ENCODE assay signal across 8 cellular contexts in genomic region chr3:194584866-194585265, GRCh38. TPM values are rescaled to one million over a fixed set of nuclear protein-coding genes. Genes with fewer than 3 reads are reported as not detected.
DNase-seq lines count a peak whose midpoint lies in the region; ATAC-seq, FAIRE-seq and TF ChIP-seq lines count a peak whose summit lies in the region.

No MANE protein-coding gene starts in this region.

- H3K9me1 ChIP-seq in endothelial cell of umbilical vein (replicated peaks; ENCODE audit: control insufficient read depth, extremely low read depth, insufficient read depth, low read length), result no peaks in the 10 kb centered on the region

- intact Hi-C loops in endothelial cell of umbilical vein (cut with micrococcal nuclease), result loop anchor here (1.0 kb wide), 1 partner anchor 58 kb away; no protein-coding TSS in a partner anchor

- peaks cover 16% of the 10 kb centered on the region for H3K4me1 Mint-ChIP-seq in progenitor cell of endocrine pancreas (ENCODE audit: low read depth)

- no peak for TF ChIP-seq CTCF in RWPE2 (IDR thresholded peaks at IDR 0.05; ENCODE audit: poor library complexity, severe bottlenecking)
- TF ChIP-seq CTCF in endothelial cell of umbilical vein (IDR thresholded peaks at IDR 0.05; ENCODE audit: extremely low read depth in 1 of 2, insufficient read depth in 1 of 2, low read depth in 1 of 2, low read length in 2 of 2), result no peak
- no peak for TF ChIP-seq CTCF in progenitor cell of endocrine pancreas (IDR thresholded peaks at IDR 0.05; ENCODE audit: unreplicated experiment)

- no peak for ATAC-seq in RWPE2 (ENCODE audit: low read depth)

- no peaks in the 10 kb centered on the region for H3K27me3 ChIP-seq in GM23248 (replicated peaks; ENCODE audit: insufficient read depth)
- H3K27me3 ChIP-seq in RWPE2 (ENCODE audit: insufficient read depth, poor library complexity, severe bottlenecking), result no peaks in the 10 kb centered on the region
- H3K27me3 ChIP-seq in endothelial cell of umbilical vein (ENCODE audit: control insufficient read depth in 2 of 2, insufficient read depth in 2 of 2, low read length in 2 of 2), result no peaks in the 10 kb centered on the region

- H3F3A ChIP-seq in GM23248 (ENCODE audit: insufficient read depth), result peaks cover 37% of the 10 kb centered on the region

- H2AFZ ChIP-seq in GM23248, result no peak overlapping the region
- H2AFZ ChIP-seq in endothelial cell of umbilical vein (ENCODE audit: low read depth, low read length), result no peak overlapping the region

- H3K27me3 Mint-ChIP-seq in progenitor cell of endocrine pancreas, result no peaks in the 10 kb centered on the region

- H3K36me3 ChIP-seq in GM23248 (ENCODE audit: low read depth) (no peaks in the 10 kb centered on the region), RWPE2 (ENCODE audit: low read depth) (peaks cover 5% of the 10 kb centered on the region), endothelial cell of umbilical vein (ENCODE audit: control insufficient read depth in 2 of 2, extremely low read depth in 1 of 2, insufficient read depth in 2 of 2, low read length in 2 of 2) (peaks cover 0 to 12% of the 10 kb centered on the region in 2 experiments)

- H3K9me3 ChIP-seq in GM23248 (ENCODE audit: low read depth) (no peaks in the 10 kb centered on the region), RWPE2 (ENCODE audit: severe bottlenecking) (no peaks in the 10 kb centered on the region), endothelial cell of umbilical vein (replicated peaks; ENCODE audit: control insufficient read depth, insufficient read depth, low read length) (no peaks in the 10 kb centered on the region)

- peak overlapping the region; percentile 97 for H3K9ac ChIP-seq in GM23248
- H3K9ac ChIP-seq in endothelial cell of umbilical vein (replicated peaks; ENCODE audit: extremely low read depth, insufficient read depth, low read length), result peak overlapping the region; percentile 90

- H3K36me3 Mint-ChIP-seq in progenitor cell of endocrine pancreas (ENCODE audit: insufficient read depth), result peaks cover 6% of the 10 kb centered on the region

- H3K9me2 ChIP-seq in GM23248 (ENCODE audit: insufficient read depth), result no peaks in the 10 kb centered on the region

- H4K20me1 ChIP-seq in GM23248 (ENCODE audit: insufficient read depth) (no peaks in the 10 kb centered on the region), endothelial cell of umbilical vein (replicated peaks; ENCODE audit: control insufficient read depth, extremely low read depth, insufficient read depth, low read length) (no peaks in the 10 kb centered on the region)

- H3K4me3 Mint-ChIP-seq in progenitor cell of endocrine pancreas (ENCODE audit: low read depth), result peak overlapping the region; percentile 98

- peak overlapping the region; percentile 81 for H3K27ac Mint-ChIP-seq in progenitor cell of endocrine pancreas

- BruUV-seq in endothelial cell of umbilical vein (replicated peaks; lab: Mats Ljungman, UMichigan), result no TSS peak

- H3K4me1 ChIP-seq in GM23248 (ENCODE audit: insufficient read depth) (peaks cover 25% of the 10 kb centered on the region), RWPE2 (ENCODE audit: insufficient read depth, poor library complexity, severe bottlenecking) (peaks cover 10% of the 10 kb centered on the region), endothelial cell of umbilical vein (ENCODE audit: control insufficient read depth, extremely low read depth, insufficient read depth, low read length) (peaks cover 40% of the 10 kb centered on the region)

- no peak for TF ChIP-seq POLR2A in endothelial cell of umbilical vein (IDR thresholded peaks at IDR 0.05; ENCODE audit: low read depth, low read length)

- H3K79me2 ChIP-seq in GM23248 (ENCODE audit: insufficient read depth) (peaks cover 11% of the 10 kb centered on the region), endothelial cell of umbilical vein (ENCODE audit: control insufficient read depth, insufficient read depth, low read length) (peaks cover 13% of the 10 kb centered on the region)

- H3K4me3 ChIP-seq in GM23248 (peak overlapping the region; percentile 97), RWPE2 (ENCODE audit: severe bottlenecking) (no peak overlapping the region), endothelial cell of umbilical vein (replicated peaks in 1 of 3; ENCODE audit: insufficient read depth in 1 of 3, low read depth in 1 of 3, low read length in 3 of 3) (peak overlapping the region in 1 of 3 experiments; percentile 61)

- dilution Hi-C loops in endothelial cell of umbilical vein (cut with MboI; ENCODE audit: extremely low pct_ligation_motif_present, low sequenced_read_pairs), result no loop called here

- DNase-seq in GM23248 (peak; percentile 53), RWPE2 (ENCODE audit: low spot score) (no peak), endothelial cell of umbilical vein (ENCODE audit: low read depth, low spot score) (peak; percentile 92), progenitor cell of endocrine pancreas (ENCODE audit: low spot score, unreplicated experiment) (no peak), midbrain (lab: John Stamatoyannopoulos, UW) (no peak), GDM1 (lab: John Stamatoyannopoulos, UW) (no peak), cerebellar cortex (ENCODE audit: low spot score) (no peak), AG08396 (ENCODE audit: low spot score) (no peak)

- H3K4me2 ChIP-seq in GM23248 (ENCODE audit: unreplicated experiment) (peak overlapping the region; percentile 88), endothelial cell of umbilical vein (ENCODE audit: insufficient read depth, low read length) (peak overlapping the region; percentile 88)

- H3K27ac ChIP-seq in GM23248 (peak overlapping the region; percentile 99), RWPE2 (ENCODE audit: poor library complexity, severe bottlenecking) (peak overlapping the region; percentile 54), endothelial cell of umbilical vein (ENCODE audit: insufficient read depth, low read depth, low read length) (peak overlapping the region; percentile 80)

- FAIRE-seq in endothelial cell of umbilical vein (lab: Jason Lieb, UNC), result peak; percentile 88

- CTCF ChIA-PET in endothelial cell of umbilical vein (lab: Charles Lee), result interaction anchor here (1.0 to 2.8 kb wide), 5 partner anchors 9 to 113 kb away, joined by 3 to 30 read pairs (median 5); no protein-coding TSS in a partner anchor

- 79 to 86% methylated on average over 1 of the region's 1 CpG for WGBS in GM23248 (ENCODE audit: low coverage in 1 of 2, low lambda C conversion rate in 2 of 2, missing lambda C conversion rate in 2 of 2), 2 experiments

- POLR2A ChIA-PET in endothelial cell of umbilical vein (lab: Charles Lee), result interaction anchor here (1.2 kb wide), 1 partner anchor 111 kb away, joined by 3 read pairs; no protein-coding TSS in a partner anchor

- H3K9me3 Mint-ChIP-seq in progenitor cell of endocrine pancreas (ENCODE audit: low read depth), result no peaks in the 10 kb centered on the region

- in situ Hi-C loops in GM23248 (cut with MboI), result no loop called here

TF ChIP-seq in endothelial cell of umbilical vein, 7 proteins besides CTCF, POLR2A, EP300 and RAD21:
- peak; percentile 64 for TF ChIP-seq POLR2AphosphoS5 (IDR thresholded peaks at IDR 0.05; ENCODE audit: insufficient read depth, low read depth, low read length)
- TF ChIP-seq MYC (IDR thresholded peaks at IDR 0.05; ENCODE audit: low read depth, low read length), result no peak
- TF ChIP-seq EZH2 (IDR thresholded peaks at IDR 0.05; ENCODE audit: borderline replicate concordance, low read depth, low read length, severe bottlenecking), result no peak
- peak; percentile 85 for TF ChIP-seq FOS (IDR thresholded peaks at IDR 0.05; ENCODE audit: borderline replicate concordance, insufficient read depth, low read length)
- peak; percentile 51 for TF ChIP-seq GATA2 (IDR thresholded peaks at IDR 0.05; ENCODE audit: insufficient read depth, insufficient read length, low read depth, low read length)
- TF ChIP-seq JUN (IDR thresholded peaks at IDR 0.05; ENCODE audit: borderline replicate concordance, insufficient read depth, insufficient read length, low read depth), result peak; percentile 63
- TF ChIP-seq MAX (IDR thresholded peaks at IDR 0.05; ENCODE audit: insufficient read depth, insufficient read length), result no peak

RNA-seq across cellular contexts. Expression of gene TMEM44, which starts 48.4 kb away (rescaled TPM):
- 14.6 and 26.3 TPM in 2 replicates for total RNA-seq in GM23248 (2014; rRNA removed; shearing (Covaris generic))
- 13.1 and 14.3 TPM in 2 replicates for polyA plus RNA-seq in GM23248 (2016; fragmentation: Nextera tagmentation; extraction: Ambion mirVana)
- 115 and 125 TPM in 2 replicates for total RNA-seq in endothelial cell of umbilical vein
- 88.8 and 93.8 TPM in 2 replicates for polyA plus RNA-seq in endothelial cell of umbilical vein
- 73.3 and 74.2 TPM in 2 replicates for polyA plus RNA-seq in endothelial cell of umbilical vein (2011; cell fraction: cytosol; rRNA removed)
- 348 and 401 TPM in 2 replicates for polyA plus RNA-seq in endothelial cell of umbilical vein (2011; cell fraction: nucleus; rRNA removed)
- 34.9 and 42.8 TPM in 2 replicates for polyA plus RNA-seq in endothelial cell of umbilical vein (2012)
- polyA minus RNA-seq in endothelial cell of umbilical vein, result 87.1 and 91.8 TPM in 2 replicates
- polyA minus RNA-seq in endothelial cell of umbilical vein (2011; cell fraction: cytosol; rRNA and poly(A)+ RNA removed), result 7.1 TPM
- polyA minus RNA-seq in endothelial cell of umbilical vein (2011; cell fraction: nucleus; rRNA and poly(A)+ RNA removed), result 95.3 and 107 TPM in 2 replicates
- 40.1 and 44.7 TPM in 2 replicates for total RNA-seq in progenitor cell of endocrine pancreas

Comparison
In these comparisons a context has a peak if more than half of its experiments do, and no peak if none do; other contexts are left out.
1. DNase-seq: peak in GM23248 (single experiment) and endothelial cell of umbilical vein (single experiment); none in RWPE2 (single experiment), progenitor cell of endocrine pancreas (single experiment), midbrain (single experiment), GDM1 (single experiment), cerebellar cortex (single experiment) and AG08396 (single experiment).
2. Peak in every context shown above with its lines, with median percentiles within 50 percentile points of each other: H3K27ac ChIP-seq.